In the genomic region with DNA sequence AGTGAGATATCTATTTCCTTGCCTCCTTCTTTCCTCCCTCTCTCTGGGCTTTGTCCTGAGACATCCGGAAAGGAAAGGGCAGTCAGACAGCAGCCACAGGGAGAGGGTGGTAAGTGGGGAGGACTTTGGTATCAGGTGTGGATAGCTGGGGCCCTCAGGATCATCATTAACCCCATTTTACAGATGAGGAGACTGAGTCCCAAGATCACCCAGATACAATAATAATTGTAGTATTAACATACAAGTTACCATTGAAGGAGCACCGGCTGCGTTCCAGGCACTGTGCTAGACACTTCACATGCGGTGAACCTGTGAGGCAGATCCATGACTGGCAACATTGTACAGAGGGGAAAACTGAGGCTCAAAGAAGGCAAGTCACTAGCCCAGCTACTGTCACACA, we compare ENCODE assay signal across 31 cellular contexts. TPM values are rescaled to one million over a fixed set of nuclear protein-coding genes. Genes with fewer than 3 reads are reported as not detected.
"Had no signal": no experiment of that assay in that cellular context is flagged by ENCODE, and none has a peak within 500 bp of the region (broad histone marks: within the 10 kb centered on the region; RNA-seq: fewer than 3 reads in every experiment).

No MANE protein-coding gene starts in this region.

- H3K4me3 ChIP-seq: neural progenitor cell, ovary, psoas muscle, skin epidermis, smooth muscle cell, spleen, suprapubic skin, testis, tibial artery, transverse colon, upper lobe of left lung, vagina had no signal

- H3K9me3 ChIP-seq: ovary, psoas muscle, spleen, suprapubic skin, testis, tibial artery, transverse colon, upper lobe of left lung, vagina had no signal

- H3K9ac ChIP-seq: neural progenitor cell, parathyroid adenoma had no signal

- H3K27me3 ChIP-seq: neural progenitor cell, ovary, testis, transverse colon, upper lobe of left lung, vagina had no signal

- FAIRE-seq: urothelium cell line had no signal

- H3K36me3 ChIP-seq: neural progenitor cell, ovary, spleen, suprapubic skin, tibial artery, transverse colon, upper lobe of left lung, vagina had no signal

- ATAC-seq: naive thymus-derived CD8-positive, alpha-beta T cell; natural killer cell treated with Interleukin-12 subunit alpha and Interleukin-12 subunit beta and Interleukin-15 and Interleukin-18, amount 100 ng/mL, for 72 hours; psoas muscle; right cardiac atrium; sciatic nerve; stimulated activated memory B cell treated with anti-CD40 and anti-IgM and Interleukin-4, amounts not matched to agents 10 μg/mL and 1 μg/mL and 100 μg/mL, for 72 hours; stimulated activated naive CD8-positive, alpha-beta T cell treated with anti-CD3 and anti-CD28 coated beads, Interleukin-15, amount 100 ng/mL, for 72 hours; stimulated activated naive CD8-positive, alpha-beta T cell treated with anti-CD3 and anti-CD28 coated beads, Interleukin-15, Interleukin-2, amounts not matched to agents 100 U/mL and 50 U/mL, for 24 hours had no signal

- H3K27ac ChIP-seq: neural progenitor cell, ovary, parathyroid adenoma, psoas muscle, skin epidermis, spleen, suprapubic skin, testis, tibial artery, upper lobe of left lung, vagina had no signal

- H2AFZ ChIP-seq: neural progenitor cell, parathyroid adenoma had no signal

- DNase-seq: naive thymus-derived CD8-positive, alpha-beta T cell; occipital lobe; ovary; posterior cingulate gyrus; psoas muscle; right cardiac atrium; spleen; stimulated activated CD4-positive, alpha-beta T cell treated with anti-CD3 and anti-CD28 coated beads, Interleukin-12 subunit alpha, Interleukin-12 subunit beta, amount 100 ng/mL, for 4 hours; stimulated activated CD4-positive, alpha-beta T cell treated with anti-CD3 and anti-CD28 coated beads, Interleukin-1b, Interleukin-23, amount 100 ng/mL, for 48 hours; stimulated activated CD4-positive, alpha-beta T cell treated with anti-CD3 and anti-CD28 coated beads, Interleukin-4, amount 100 ng/mL, for 1 hour; stimulated activated CD4-positive, alpha-beta T cell treated with anti-CD3 and anti-CD28 coated beads, Interleukin-4, amount 100 ng/mL, for 4 hours; stimulated activated CD8-positive, alpha-beta memory T cell treated with anti-CD3 and anti-CD28 coated beads, Interleukin-4, amount 100 ng/mL, for 48 hours; stimulated activated naive CD4-positive, alpha-beta T cell; stimulated activated naive CD8-positive, alpha-beta T cell treated with anti-CD3 and anti-CD28 coated beads, Interleukin-15, amount 100 ng/mL, for 72 hours; stimulated activated naive CD8-positive, alpha-beta T cell treated with anti-CD3 and anti-CD28 coated beads, Interleukin-15, Interleukin-2, amounts not matched to agents 100 U/mL and 50 U/mL, for 24 hours; substantia nigra; testis; tibial artery; transverse colon; upper lobe of left lung had no signal

- H3K4me2 ChIP-seq: neural progenitor cell, smooth muscle cell had no signal

- H3K79me2 ChIP-seq: parathyroid adenoma had no signal

- H3K4me1 ChIP-seq: neural progenitor cell, parathyroid adenoma, psoas muscle, spleen, suprapubic skin, testis, tibial artery, upper lobe of left lung, vagina had no signal

RNA-seq across cellular contexts. Expression of a gene that starts 15.2 kb away (rescaled TPM):
- total RNA-seq: naive thymus-derived CD8-positive, alpha-beta T cell; natural killer cell treated with Interleukin-12 subunit alpha and Interleukin-12 subunit beta and Interleukin-15 and Interleukin-18, amount 100 ng/mL, for 72 hours; renal cortical epithelial cell had no signal
- polyA plus RNA-seq: naive thymus-derived CD8-positive, alpha-beta T cell had no signal
